In the genomic region with DNA sequence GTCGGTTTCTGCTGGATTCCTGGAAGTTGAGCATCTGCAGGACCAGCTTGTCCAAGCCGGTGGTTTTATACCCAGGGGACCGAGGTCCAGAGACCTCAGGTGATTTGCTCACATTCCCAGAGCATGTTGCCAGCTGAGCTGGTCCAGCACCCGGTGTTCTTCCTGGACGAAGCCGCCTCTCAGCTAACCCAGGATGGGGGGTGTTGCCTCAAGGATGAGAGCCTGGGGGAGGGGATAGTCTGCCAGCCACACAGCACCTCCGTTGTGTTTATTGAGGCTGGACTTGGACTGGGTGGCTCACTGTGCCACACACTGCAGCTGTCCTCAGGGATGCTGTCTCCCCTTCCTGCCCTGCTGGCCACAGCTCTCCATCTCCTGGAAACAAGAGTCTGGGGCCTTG, we compare ENCODE assay signal across 9 cellular contexts. TPM values are rescaled to one million over a fixed set of nuclear protein-coding genes. Genes with fewer than 3 reads are reported as not detected.
A peak's percentile ranks its signal among the peaks of the same experiment; 100 is the strongest.
DNase-seq lines count a peak whose midpoint lies in the region; ATAC-seq and TF ChIP-seq lines count a peak whose summit lies in the region.
"Had no signal": no experiment of that assay in that cellular context is flagged by ENCODE, and none has a peak within 500 bp of the region (broad histone marks: within the 10 kb centered on the region; RNA-seq: fewer than 3 reads in every experiment).

No MANE protein-coding gene starts in this region.

- no peaks in the 10 kb centered on the region for H3K36me3 Mint-ChIP-seq in activated CD4-positive, alpha-beta memory T cell treated with anti-CD3 and anti-CD28 coated beads, Interleukin-2, amount 10 ng/mL, durations not matched to agents 7 days and 5 days (ENCODE audit: low read depth)

- no peaks in the 10 kb centered on the region for H3K9me3 ChIP-seq in AG04450 (ENCODE audit: control insufficient read depth, insufficient read depth, low read length)
- no peaks in the 10 kb centered on the region for H3K9me3 ChIP-seq in left lung
- H3K9me3 ChIP-seq: thoracic aorta had no signal

- no peaks in the 10 kb centered on the region for H3K27me3 Mint-ChIP-seq in activated CD4-positive, alpha-beta memory T cell treated with anti-CD3 and anti-CD28 coated beads, Interleukin-2, amount 10 ng/mL, durations not matched to agents 7 days and 5 days

- H3K4me3 ChIP-seq in AG04450 (ENCODE audit: low read depth, low read length), result peak overlapping the region; percentile 69
- H3K4me3 ChIP-seq in GM12875 (ENCODE audit: low read depth, low read length), result peak overlapping the region; percentile 80
- H3K4me3 ChIP-seq in left lung, result peak overlapping the region in 1 of 2 donors; percentile 62

- CTCF ChIA-PET in AG04450 (lab: Charles Lee), result interaction anchor here (0.8 kb wide), 1 partner anchor 9 kb away, joined by 4 read pairs; no protein-coding TSS in a partner anchor
- CTCF ChIA-PET in activated CD4-positive, alpha-beta memory T cell treated with anti-CD3 and anti-CD28 coated beads, Interleukin-2, amount 10 ng/mL, durations not matched to agents 7 days and 5 days (lab: Charles Lee), result interaction anchor here (0.7 to 2.2 kb wide), 10 partner anchors 11 to 566 kb away, joined by 3 to 8 read pairs (median 4); no protein-coding TSS in a partner anchor

- H3K36me3 ChIP-seq in left lung, result no peaks in the 10 kb centered on the region
- H3K36me3 ChIP-seq: thoracic aorta had no signal

- POLR2A ChIA-PET in AG04450 (lab: Yijun Ruan, JAX), result interaction anchor here (0.6 to 0.7 kb wide), 2 partner anchors 389 to 538 kb away, joined by 3 read pairs; no protein-coding TSS in a partner anchor
- POLR2A ChIA-PET in activated CD4-positive, alpha-beta memory T cell treated with anti-CD3 and anti-CD28 coated beads, Interleukin-2, amount 10 ng/mL, durations not matched to agents 7 days and 5 days (lab: Charles Lee), result interaction anchor here (0.9 to 1.5 kb wide), 5 partner anchors 26 to 126 kb away, joined by 3 to 7 read pairs (median 6); no protein-coding TSS in a partner anchor

- H3K9me3 Mint-ChIP-seq in activated CD4-positive, alpha-beta memory T cell treated with anti-CD3 and anti-CD28 coated beads, Interleukin-2, amount 10 ng/mL, durations not matched to agents 7 days and 5 days, result no peaks in the 10 kb centered on the region

- ATAC-seq in left lung, result no peak
- no peak for ATAC-seq in GM18520 (IDR thresholded peaks at IDR 0.05; ENCODE audit: unreplicated experiment)

- no peak overlapping the region for H3K27ac Mint-ChIP-seq in activated CD4-positive, alpha-beta memory T cell treated with anti-CD3 and anti-CD28 coated beads, Interleukin-2, amount 10 ng/mL, durations not matched to agents 7 days and 5 days

- peak overlapping the region; percentile 79 for H3K4me3 Mint-ChIP-seq in activated CD4-positive, alpha-beta memory T cell treated with anti-CD3 and anti-CD28 coated beads, Interleukin-2, amount 10 ng/mL, durations not matched to agents 7 days and 5 days

- peaks cover 35% of the 10 kb centered on the region for H3K4me1 Mint-ChIP-seq in activated CD4-positive, alpha-beta memory T cell treated with anti-CD3 and anti-CD28 coated beads, Interleukin-2, amount 10 ng/mL, durations not matched to agents 7 days and 5 days

- DNase-seq in AG04450 (ENCODE audit: low read depth, low spot score), result no peak
- DNase-seq in activated CD4-positive, alpha-beta memory T cell treated with anti-CD3 and anti-CD28 coated beads, Interleukin-2, amount 10 ng/mL, durations not matched to agents 7 days and 5 days, result no peak
- DNase-seq in left lung, result peak; percentile 30 to 45
- DNase-seq in NCI-H1930 (lab: John Stamatoyannopoulos, UW), result no peak
- no peak for DNase-seq in stimulated activated CD4-positive, alpha-beta T cell treated with anti-CD3 and anti-CD28 coated beads, Interleukin-2, amount 100 ng/mL, for 24 hours
- no peak for DNase-seq in iPS-NIHi11 (ENCODE audit: low spot score)

- H3K27ac ChIP-seq in AG04450 (ENCODE audit: low read depth, low read length) (no peak overlapping the region), left lung (no peak overlapping the region)
- H3K27ac ChIP-seq: thoracic aorta had no signal

- intact Hi-C loops in left lung (cut with DNase I), result no loop called here

- TF ChIP-seq CTCF in AG04450 (IDR thresholded peaks at IDR 0.05; ENCODE audit: low read depth, low read length), result no peak
- TF ChIP-seq CTCF in GM12875 (IDR thresholded peaks at IDR 0.05; ENCODE audit: borderline replicate concordance, insufficient read depth, low read depth, low read length), result no peak
- no peak for TF ChIP-seq CTCF in left lung (IDR thresholded peaks at IDR 0.05)

- H3K27me3 ChIP-seq in AG04450 (ENCODE audit: control insufficient read depth, insufficient read depth, low read length) (no peaks in the 10 kb centered on the region), left lung (peaks cover 0 to 5% of the 10 kb centered on the region in 2 donors)

- peaks cover 15 to 50% of the 10 kb centered on the region in 2 donors for H3K4me1 ChIP-seq in left lung

RNA-seq across cellular contexts. Expression of a gene that starts 1.5 kb away (rescaled TPM):
- 1.6 and 2.0 TPM in 2 replicates for polyA plus RNA-seq in AG04450 (2011; rRNA removed)
- polyA minus RNA-seq in AG04450 (2011; rRNA and poly(A)+ RNA removed), result 2.3 and 2.9 TPM in 2 replicates
- total RNA-seq in activated CD4-positive, alpha-beta memory T cell treated with anti-CD3 and anti-CD28 coated beads, Interleukin-2, amount 10 ng/mL, durations not matched to agents 7 days and 5 days, result 10 to 100 TPM; 12.4 to 13.4 TPM
- total RNA-seq in left lung, result 10 to 100 TPM in 1 of 2 donors, 1 to 10 TPM in 1; 9.1 to 11.6 TPM

RNA-seq across cellular contexts. Expression of a gene that starts 50.9 kb away (rescaled TPM):
- polyA plus RNA-seq in AG04450 (2011; rRNA removed), result 3.3 and 4.1 TPM in 2 replicates
- polyA minus RNA-seq in AG04450 (2011; rRNA and poly(A)+ RNA removed), result 2.0 TPM in 2 replicates
- 1 to 10 TPM; 2.6 to 3.0 TPM for total RNA-seq in activated CD4-positive, alpha-beta memory T cell treated with anti-CD3 and anti-CD28 coated beads, Interleukin-2, amount 10 ng/mL, durations not matched to agents 7 days and 5 days
- total RNA-seq in left lung, result 1 to 10 TPM; 4.0 to 6.0 TPM

Comparison
In these comparisons a context has a peak if more than half of its experiments do, and no peak if none do; other contexts are left out.
1. DNase-seq: peak in left lung (2 of 2); none in AG04450 (single experiment), activated CD4-positive, alpha-beta memory T cell treated with anti-CD3 and anti-CD28 coated beads, Interleukin-2, amount 10 ng/mL, durations not matched to agents 7 days and 5 days (single experiment), NCI-H1930 (0 of 2), stimulated activated CD4-positive, alpha-beta T cell treated with anti-CD3 and anti-CD28 coated beads, Interleukin-2, amount 100 ng/mL, for 24 hours (0 of 2) and iPS-NIHi11 (single experiment).